Comparison of ENCODE assay signal across 19 cellular contexts in the genomic region with DNA sequence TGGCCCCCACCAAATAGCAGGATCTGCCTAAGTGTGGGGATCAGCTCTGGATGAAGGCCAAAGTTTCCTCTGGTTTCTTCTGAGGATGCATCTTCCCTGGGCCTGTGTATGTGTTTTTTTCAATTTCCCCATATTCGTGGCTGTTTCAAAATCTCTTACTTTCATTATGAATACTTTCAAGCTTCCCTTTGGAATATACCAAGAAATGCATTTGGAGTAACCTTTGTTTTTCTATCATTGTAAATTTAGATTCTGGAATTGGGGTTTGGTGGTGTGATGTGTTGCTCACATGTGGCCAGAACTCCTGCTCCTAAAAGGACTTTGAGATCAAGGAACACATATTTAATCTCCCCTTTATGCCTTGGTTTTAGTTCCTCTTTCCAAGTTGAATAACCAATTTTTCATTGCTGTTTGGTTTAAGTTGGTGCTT. TPM values are rescaled to one million over a fixed set of nuclear protein-coding genes. Genes with fewer than 3 reads are reported as not detected.
DNase-seq lines count a peak whose midpoint lies in the region; ATAC-seq, FAIRE-seq and TF ChIP-seq lines count a peak whose summit lies in the region.
"Had no signal": no experiment of that assay in that cellular context is flagged by ENCODE, and none has a peak within 500 bp of the region (broad histone marks: within the 10 kb centered on the region; RNA-seq: fewer than 3 reads in every experiment).

No MANE protein-coding gene starts in this region.

- no peaks in the 10 kb centered on the region for H3K27me3 ChIP-seq in HL-60 (ENCODE audit: insufficient read depth, poor library complexity, severe bottlenecking)
- H3K27me3 ChIP-seq: right lobe of liver, tibial artery had no signal

- H3K4me3 Mint-ChIP-seq in CD14-positive monocyte (peak overlapping the region; percentile 58 to 78), memory B cell (peak overlapping the region; percentile 60)
- H3K4me3 Mint-ChIP-seq: immature natural killer cell; stimulated activated effector memory CD8-positive, alpha-beta T cell treated with anti-CD3 and anti-CD28 coated beads, Interleukin-12 subunit alpha, Interleukin-12 subunit beta, amount 100 ng/mL, for 72 hours had no signal

- H3K4me1 Mint-ChIP-seq in CD14-positive monocyte (peaks cover 50% of the 10 kb centered on the region), memory B cell (peaks cover 26% of the 10 kb centered on the region)

- ATAC-seq in memory B cell (ENCODE audit: low read depth), result peak; percentile 55
- ATAC-seq: stimulated activated effector memory CD8-positive, alpha-beta T cell treated with anti-CD3 and anti-CD28 coated beads, Interleukin-12 subunit alpha, Interleukin-12 subunit beta, amount 100 ng/mL, for 72 hours had no signal

- H3K36me3 Mint-ChIP-seq in CD14-positive monocyte, result peaks cover 21 to 26% of the 10 kb centered on the region in 2 donors
- peaks cover 11% of the 10 kb centered on the region for H3K36me3 Mint-ChIP-seq in memory B cell
- H3K36me3 Mint-ChIP-seq: stimulated activated effector memory CD8-positive, alpha-beta T cell treated with anti-CD3 and anti-CD28 coated beads, Interleukin-12 subunit alpha, Interleukin-12 subunit beta, amount 100 ng/mL, for 72 hours had no signal

- no peak for DNase-seq in CD14-positive monocyte (ENCODE audit: low spot score)
- DNase-seq in HL-60 (ENCODE audit: low read depth in 1 of 2, low spot score in 1 of 2), result no peak
- peak; percentile 65 for DNase-seq in OCI-M1 (lab: John Stamatoyannopoulos, UW)
- DNase-seq in memory B cell (ENCODE audit: low spot score in 2 of 2), result no peak
- DNase-seq in urothelium cell line (ENCODE audit: low spot score), result no peak
- no peak for DNase-seq in DMS79 treated with DMSO at 0.1 percent for 48 hours (lab: John Stamatoyannopoulos, UW)
- DNase-seq in HuH-7.5 (ENCODE audit: low spot score), result no peak
- DNase-seq: activated naive CD4-positive, alpha-beta T cell; aorta; effector CD8-positive, alpha-beta T cell; GOT3; immature natural killer cell; NCI-H1436; NCI-H2171; NCI-H69; right lobe of liver; tibial artery had no signal

- H3K27me3 Mint-ChIP-seq in CD14-positive monocyte (ENCODE audit: low read depth in 3 of 3) (peaks cover 0 to 2% (median 1%) of the 10 kb centered on the region in 3 donors), memory B cell (no peaks in the 10 kb centered on the region)

- H3K27ac ChIP-seq in HL-60 (replicated peaks), result peak overlapping the region; percentile 4; the same call in 1 of the 2 replicates
- H3K27ac ChIP-seq: right lobe of liver, tibial artery had no signal

- TF ChIP-seq CTCF in CD14-positive monocyte (IDR thresholded peaks at IDR 0.05) (no peak), HL-60 (IDR thresholded peaks at IDR 0.05; ENCODE audit: insufficient read depth, low read length) (no peak)

- no peaks in the 10 kb centered on the region for H3K9me3 Mint-ChIP-seq in CD14-positive monocyte
- no peaks in the 10 kb centered on the region for H3K9me3 Mint-ChIP-seq in memory B cell
- H3K9me3 Mint-ChIP-seq: immature natural killer cell; stimulated activated effector memory CD8-positive, alpha-beta T cell treated with anti-CD3 and anti-CD28 coated beads, Interleukin-12 subunit alpha, Interleukin-12 subunit beta, amount 100 ng/mL, for 72 hours had no signal

- FAIRE-seq in urothelium cell line (lab: Jason Lieb, UNC), result no peak
- FAIRE-seq: TTC549 had no signal

- no peak overlapping the region for H3K4me3 ChIP-seq in HL-60 (replicated peaks; ENCODE audit: insufficient read depth, low read length)
- H3K4me3 ChIP-seq: right lobe of liver, tibial artery had no signal

- intact Hi-C loops in CD14-positive monocyte (cut with micrococcal nuclease), result loop anchor here in 1 of 2 donors (10.0 kb wide), 1 partner anchor 191 kb away; a partner anchor contains a TSS

- H3K27ac Mint-ChIP-seq in CD14-positive monocyte (peak overlapping the region; percentile 75 to 96 (median 91)), memory B cell (peak overlapping the region; percentile 21)

RNA-seq across cellular contexts. Expression of a gene that starts 8.4 kb away (rescaled TPM):
- 10 to 100 TPM; 36.2 to 47.0 TPM for polyA plus RNA-seq in CD14-positive monocyte

RNA-seq across cellular contexts. Expression of a gene that starts 44.0 kb away (rescaled TPM):
- 10 to 100 TPM; 26.7 to 33.2 TPM for polyA plus RNA-seq in CD14-positive monocyte
